9 cellular contexts compared by ENCODE assay signal in genomic region chr11:114059984-114060401, GRCh38. TPM values are rescaled to one million over a fixed set of nuclear protein-coding genes. Genes with fewer than 3 reads are reported as not detected.
DNase-seq lines count a peak whose midpoint lies in the region; ATAC-seq, FAIRE-seq and TF ChIP-seq lines count a peak whose summit lies in the region.
"Had no signal": no experiment of that assay in that cellular context is flagged by ENCODE, and none has a peak within 500 bp of the region (broad histone marks: within the 10 kb centered on the region; RNA-seq: fewer than 3 reads in every experiment).

No MANE protein-coding gene starts in this region.

- peak in 1 of 2 experiments; percentile 29 for DNase-seq in A549 (ENCODE audit: low read depth in 1 of 2, low spot score in 1 of 2)
- DNase-seq in activated naive CD4-positive, alpha-beta T cell treated with anti-CD3 and anti-CD28 coated beads, Interleukin-2, amount 50 U/mL, for 72 hours (ENCODE audit: low spot score in 2 of 2): no peak
- peak; percentile 45 for DNase-seq in left ventricle myocardium inferior
- DNase-seq in retinal pigment epithelial cell (ENCODE audit: low read depth): no peak
- DNase-seq in dedifferentiated amniotic fluid mesenchymal stem cell (ENCODE audit: extremely low spot score): no peak
- no peak for DNase-seq in NCI-H2029 treated with DMSO at 0.1 percent for 48 hours (lab: John Stamatoyannopoulos, UW)

- 0% methylated on average over 16 of the region's 33 CpGs for WGBS in A549 (ENCODE audit: missing lambda C conversion rate)

- no peak for FAIRE-seq in A549 (lab: Jason Lieb, UNC)
- FAIRE-seq: colon had no signal

- no peaks in the 10 kb centered on the region for H3K9me3 Mint-ChIP-seq in activated naive CD4-positive, alpha-beta T cell treated with anti-CD3 and anti-CD28 coated beads, Interleukin-2, amount 50 U/mL, for 72 hours

- no peaks in the 10 kb centered on the region for H3K36me3 Mint-ChIP-seq in activated naive CD4-positive, alpha-beta T cell treated with anti-CD3 and anti-CD28 coated beads, Interleukin-2, amount 50 U/mL, for 72 hours

- peaks cover 98% of the 10 kb centered on the region for H3K27me3 ChIP-seq in HUES6 (ENCODE audit: control insufficient read depth, insufficient read depth, low read length)
- H3K27me3 ChIP-seq in left ventricle myocardium inferior (ENCODE audit: low read depth): no peaks in the 10 kb centered on the region

- no peak for TF ChIP-seq RAD21 in A549 (conservative IDR thresholded peaks at IDR 0.05 in 1 of 2, IDR thresholded peaks at IDR 0.05 in 1 of 2)

- TF ChIP-seq CTCF in A549 (IDR thresholded peaks at IDR 0.05): no peak
- TF ChIP-seq CTCF in left ventricle myocardium inferior (IDR thresholded peaks at IDR 0.05; ENCODE audit: borderline replicate concordance): peak; percentile 30
- TF ChIP-seq CTCF in retinal pigment epithelial cell (conservative IDR thresholded peaks at IDR 0.05; ENCODE audit: low read depth, low read length): no peak

- no peak for TF ChIP-seq EP300 in A549 (IDR thresholded peaks at IDR 0.05)

- ATAC-seq in A549 (peak; percentile 27 to 53; a peak in 3 of 6 replicates), HG02938 (IDR thresholded peaks at IDR 0.05; ENCODE audit: unreplicated experiment) (no peak)
- ATAC-seq in activated naive CD4-positive, alpha-beta T cell treated with anti-CD3 and anti-CD28 coated beads, Interleukin-2, amount 50 U/mL, for 72 hours: peak; percentile 28 to 34

- peak overlapping the region; percentile 51 for H3K4me3 ChIP-seq in A549
- peak overlapping the region; percentile 84 for H3K4me3 ChIP-seq in HUES6 (ENCODE audit: low read depth, low read length)
- H3K4me3 ChIP-seq in left ventricle myocardium inferior: peak overlapping the region; percentile 100
- peak overlapping the region; percentile 12 for H3K4me3 ChIP-seq in retinal pigment epithelial cell (ENCODE audit: low read length)

- intact Hi-C loops in left ventricle myocardium inferior (cut with micrococcal nuclease): loop anchor here (10.0 kb wide), 1 partner anchor 125 kb away; no protein-coding TSS in a partner anchor

- POLR2A ChIA-PET in A549 (lab: Yijun Ruan, JAX): no interaction called here

- no peaks in the 10 kb centered on the region for H3K36me3 ChIP-seq in HUES6 (ENCODE audit: control insufficient read depth, insufficient read depth, low read length)
- H3K36me3 ChIP-seq in left ventricle myocardium inferior: peaks cover 35% of the 10 kb centered on the region

- CTCF ChIA-PET in A549 (lab: Yijun Ruan, JAX): interaction anchor here (1.0 to 1.7 kb wide), 4 partner anchors 12 to 201 kb away, joined by 3 to 8 read pairs (median 4); no protein-coding TSS in a partner anchor

- H3K27ac ChIP-seq in A549: no peak overlapping the region; a peak in 1 of 6 replicates
- H3K27ac ChIP-seq in HUES6 (ENCODE audit: low read depth, low read length): no peak overlapping the region
- H3K27ac ChIP-seq in left ventricle myocardium inferior (replicated peaks): peak overlapping the region; percentile 100

- H3K9me3 ChIP-seq in A549 (no peaks in the 10 kb centered on the region), HUES6 (ENCODE audit: control insufficient read depth, insufficient read depth, low read depth, low read length) (no peaks in the 10 kb centered on the region), left ventricle myocardium inferior (replicated peaks) (no peaks in the 10 kb centered on the region)

- no peak for TF ChIP-seq POLR2A in A549 (IDR thresholded peaks at IDR 0.05; ENCODE audit: low read length)

- H3K4me2 ChIP-seq in A549: peak overlapping the region; percentile 98

- no peak overlapping the region for H3K27ac Mint-ChIP-seq in activated naive CD4-positive, alpha-beta T cell treated with anti-CD3 and anti-CD28 coated beads, Interleukin-2, amount 50 U/mL, for 72 hours

- peaks cover 8% of the 10 kb centered on the region; the same call in 1 of the 3 replicates for H3K4me1 ChIP-seq in A549
- peaks cover 21% of the 10 kb centered on the region for H3K4me1 ChIP-seq in HUES6 (ENCODE audit: control insufficient read depth, insufficient read depth, low read length)
- peaks cover 86% of the 10 kb centered on the region for H3K4me1 ChIP-seq in left ventricle myocardium inferior

- peak overlapping the region; percentile 49 for H3K9ac ChIP-seq in HUES6 (ENCODE audit: low read length)

TF ChIP-seq in A549, 52 proteins besides CTCF, POLR2A, EP300 and RAD21:
- no peak for TF ChIP-seq HEYL (CRISPR knock-in tag; IDR thresholded peaks at IDR 0.05)
- no peak for TF ChIP-seq MYC (IDR thresholded peaks at IDR 0.05; ENCODE audit: borderline replicate concordance, low read length)
- TF ChIP-seq MAZ (IDR thresholded peaks at IDR 0.05; ENCODE audit: borderline replicate concordance, low read depth, low read length): no peak
- no peak for TF ChIP-seq HES2 (IDR thresholded peaks at IDR 0.05)
- TF ChIP-seq ELK1 (IDR thresholded peaks at IDR 0.05; ENCODE audit: low read depth, low read length): no peak
- TF ChIP-seq CHD4 (IDR thresholded peaks at IDR 0.05; ENCODE audit: borderline replicate concordance): no peak
- no peak for TF ChIP-seq GATA3 (IDR thresholded peaks at IDR 0.05; ENCODE audit: borderline replicate concordance)
- no peak for TF ChIP-seq JUNB (IDR thresholded peaks at IDR 0.05)
- no peak for TF ChIP-seq SREBF2 (IDR thresholded peaks at IDR 0.05)
TF ChIP-seq in A549: peak in this region for 0.

RNA-seq across cellular contexts. Expression of gene ZBTB16, which starts 0.5 kb away (rescaled TPM):
- polyA plus RNA-seq in A549 (2011; rRNA removed) (not detected in 2 replicates), A549 (2017; fragmentation: RNase III; extraction: RNeasy Plus Mini Kit Qiagen cat#74134 plus additional on column Dnase treatment) (not detected in 3 replicates)
- not detected in 2 replicates for polyA plus RNA-seq in A549 (2012; cell fraction: cytosol; rRNA removed)
- 0.23 and 0.26 TPM in 2 replicates for polyA plus RNA-seq in A549 (2012; cell fraction: nucleus; rRNA removed)
- polyA minus RNA-seq in A549 (2011; rRNA and poly(A)+ RNA removed): not detected in 2 replicates
- total RNA-seq in activated naive CD4-positive, alpha-beta T cell treated with anti-CD3 and anti-CD28 coated beads, Interleukin-2, amount 50 U/mL, for 72 hours: 1 to 10 TPM in 1 of 2 donors, under 1 TPM in 1; 0.99 to 3.1 TPM
- total RNA-seq in left ventricle myocardium inferior: 64.5 TPM

Comparison
In these comparisons a context has a peak if more than half of its experiments do, and no peak if none do; other contexts are left out.
1. H3K4me3 ChIP-seq: peak in every context shown above with its lines; median percentile 100 in left ventricle myocardium inferior; 84 in HUES6; 51 in A549; 12 in retinal pigment epithelial cell.
2. RNA of gene ZBTB16, which starts 0.5 kb away (total RNA-seq): 64.5 TPM in left ventricle myocardium inferior (single experiment); 0.99 to 3.1 TPM in activated naive CD4-positive, alpha-beta T cell treated with anti-CD3 and anti-CD28 coated beads, Interleukin-2, amount 50 U/mL, for 72 hours; every median in the first group is over 10 times any median in the second.